Comparison of ENCODE assay signal across 7 cellular contexts in genomic region chr12:123603495-123603894, GRCh38. TPM values are rescaled to one million over a fixed set of nuclear protein-coding genes. Genes with fewer than 3 reads are reported as not detected.
DNase-seq lines count a peak whose midpoint lies in the region; TF ChIP-seq lines count a peak whose summit lies in the region.
"Not testable (repeated sequence)": the region's sequence is repeated elsewhere in the genome, so short reads cannot be mapped to it uniquely, and the experiment has no call there.

No MANE protein-coding gene starts in this region.

- H3K4me3 ChIP-seq in HUES48 (ENCODE audit: low read depth, low read length), result 0 out of 2 replicates have a peak overlapping the region, but pooled peaks have one; percentile 93
- H3K4me3 ChIP-seq in PC-9, hepatocyte: not testable (repeated sequence)

- BruUV-seq in Calu3 (replicated peaks; lab: Mats Ljungman, UMichigan); PC-9 (replicated peaks; lab: Mats Ljungman, UMichigan): not testable (repeated sequence)

- DNase-seq in Calu3; PC-9; activated CD4-positive, alpha-beta memory T cell treated with anti-CD3 and anti-CD28 coated beads for 36 hours; hepatocyte (ENCODE audit: low spot score); neural crest cell (ENCODE audit: low read depth, low spot score): not testable (repeated sequence)

- not testable (repeated sequence) for H4K20me1 ChIP-seq in PC-9 (ENCODE audit: insufficient read depth); hepatocyte (ENCODE audit: insufficient read depth, poor library complexity, severe bottlenecking)

- 88% methylated on average over 11 of the region's 11 CpGs for WGBS in hepatocyte (ENCODE audit: low lambda C conversion rate, missing lambda C conversion rate)

- H3K27me3 ChIP-seq in HUES48 (ENCODE audit: control insufficient read depth, insufficient read depth, low read length); PC-9 (ENCODE audit: insufficient read depth, low read depth); hepatocyte: not testable (repeated sequence)

- not testable (repeated sequence) for H3K9ac ChIP-seq in HUES48 (ENCODE audit: low read depth, low read length)

- CTCF ChIA-PET in Calu3 (lab: Charles Lee), result not testable (repeated sequence)
- CTCF ChIA-PET in PC-9 (lab: Charles Lee), result interaction anchor here (0.6 kb wide), 1 partner anchor 1213 kb away, joined by 3 read pairs; no protein-coding TSS in a partner anchor
- CTCF ChIA-PET in activated CD4-positive, alpha-beta memory T cell treated with anti-CD3 and anti-CD28 coated beads for 36 hours (lab: Charles Lee), result interaction anchor here (0.6 to 1.0 kb wide), 2 partner anchors 15 to 22 kb away, joined by 3 to 4 read pairs; no protein-coding TSS in a partner anchor

- not testable (repeated sequence) for TF ChIP-seq CTCF in Calu3 (IDR thresholded peaks at IDR 0.05; ENCODE audit: unreplicated experiment); PC-9 (conservative IDR thresholded peaks at IDR 0.05); hepatocyte (IDR thresholded peaks at IDR 0.05; ENCODE audit: poor library complexity); neural crest cell (conservative IDR thresholded peaks at IDR 0.05)

- not testable (repeated sequence) for H3K9me2 ChIP-seq in PC-9 (ENCODE audit: insufficient read depth); hepatocyte (replicated peaks; ENCODE audit: insufficient read depth)

- H3K4me2 ChIP-seq in PC-9, result peak overlapping the region; percentile 93; the same call in 1 of the 2 replicates
- H3K4me2 ChIP-seq in hepatocyte, result peak overlapping the region; percentile 96

- H2AFZ ChIP-seq in PC-9, hepatocyte: not testable (repeated sequence)

- H3K79me2 ChIP-seq in PC-9 (ENCODE audit: low read depth) (peaks cover 38% of the 10 kb centered on the region), hepatocyte (peaks cover 60% of the 10 kb centered on the region)

- H3K36me3 ChIP-seq in HUES48 (ENCODE audit: control insufficient read depth, insufficient read depth, low read length), result peaks cover 53% of the 10 kb centered on the region
- peaks cover 12% of the 10 kb centered on the region for H3K36me3 ChIP-seq in PC-9 (ENCODE audit: low read depth)
- H3K36me3 ChIP-seq in hepatocyte (replicated peaks; ENCODE audit: insufficient read depth, low read depth), result not testable (repeated sequence)

- peaks cover 19% of the 10 kb centered on the region for H3K4me1 Mint-ChIP-seq in Calu3 (ENCODE audit: low read depth, unreplicated experiment)
- H3K4me1 Mint-ChIP-seq in activated CD4-positive, alpha-beta memory T cell treated with anti-CD3 and anti-CD28 coated beads for 36 hours (ENCODE audit: low read depth), result peaks cover 31% of the 10 kb centered on the region
- peaks cover 30% of the 10 kb centered on the region for H3K4me1 Mint-ChIP-seq in activated naive CD8-positive, alpha-beta T cell (ENCODE audit: low read depth)
- peaks cover 23% of the 10 kb centered on the region for H3K4me1 Mint-ChIP-seq in neural crest cell

- intact Hi-C loops in Calu3 (cut with micrococcal nuclease; ENCODE audit: unreplicated experiment); activated CD4-positive, alpha-beta memory T cell treated with anti-CD3 and anti-CD28 coated beads for 36 hours (cut with micrococcal nuclease): not testable (repeated sequence)
- intact Hi-C loops in PC-9 (cut with micrococcal nuclease; ENCODE audit: unreplicated experiment), result loop anchor here (10.0 kb wide), 1 partner anchor 629 kb away; the partner anchor contains the start of gene OGFOD2

- not testable (repeated sequence) for H3K9me3 Mint-ChIP-seq in Calu3 (ENCODE audit: low read depth, unreplicated experiment); activated CD4-positive, alpha-beta memory T cell treated with anti-CD3 and anti-CD28 coated beads for 36 hours; activated naive CD8-positive, alpha-beta T cell (ENCODE audit: low read depth); neural crest cell

- peaks cover 14% of the 10 kb centered on the region; the same call in 1 of the 2 replicates for H3F3A ChIP-seq in PC-9 (ENCODE audit: insufficient read depth, low read depth)

- POLR2A ChIA-PET in PC-9 (lab: Charles Lee; ENCODE audit: unreplicated experiment), result not testable (repeated sequence)
- POLR2A ChIA-PET in activated CD4-positive, alpha-beta memory T cell treated with anti-CD3 and anti-CD28 coated beads for 36 hours (lab: Charles Lee), result interaction anchor here (1.6 kb wide), 1 partner anchor 109 kb away, joined by 6 read pairs; the partner anchor contains the start of gene ATP6V0A2

- H3K9me3 ChIP-seq in HUES48 (ENCODE audit: control insufficient read depth, insufficient read depth, low read length); PC-9 (ENCODE audit: insufficient read depth, low read depth); hepatocyte (ENCODE audit: low read depth): not testable (repeated sequence)

- H3K27me3 Mint-ChIP-seq in Calu3 (ENCODE audit: unreplicated experiment); activated CD4-positive, alpha-beta memory T cell treated with anti-CD3 and anti-CD28 coated beads for 36 hours; activated naive CD8-positive, alpha-beta T cell; neural crest cell (ENCODE audit: low read depth): not testable (repeated sequence)

- H3K36me3 Mint-ChIP-seq in Calu3 (ENCODE audit: insufficient read depth, unreplicated experiment) (peaks cover 56% of the 10 kb centered on the region), neural crest cell (ENCODE audit: low read depth) (peaks cover 13% of the 10 kb centered on the region)
- peaks cover 39% of the 10 kb centered on the region for H3K36me3 Mint-ChIP-seq in activated CD4-positive, alpha-beta memory T cell treated with anti-CD3 and anti-CD28 coated beads for 36 hours
- peaks cover 11% of the 10 kb centered on the region for H3K36me3 Mint-ChIP-seq in activated naive CD8-positive, alpha-beta T cell

- H3K4me3 Mint-ChIP-seq in Calu3 (ENCODE audit: low read depth, unreplicated experiment), result peak overlapping the region; percentile 90
- H3K4me3 Mint-ChIP-seq in activated CD4-positive, alpha-beta memory T cell treated with anti-CD3 and anti-CD28 coated beads for 36 hours, result peak overlapping the region; percentile 84
- H3K4me3 Mint-ChIP-seq in activated naive CD8-positive, alpha-beta T cell, result peak overlapping the region; percentile 98
- peak overlapping the region; percentile 92 for H3K4me3 Mint-ChIP-seq in neural crest cell

- H3K4me1 ChIP-seq in HUES48 (ENCODE audit: control insufficient read depth, insufficient read depth, low read length); PC-9 (replicated peaks; ENCODE audit: insufficient read depth); hepatocyte (ENCODE audit: insufficient read depth): not testable (repeated sequence)

- not testable (repeated sequence) for H3K27ac ChIP-seq in HUES48 (ENCODE audit: low read depth, low read length); PC-9; hepatocyte

- peak overlapping the region; percentile 59 for H3K27ac Mint-ChIP-seq in Calu3 (ENCODE audit: unreplicated experiment)
- not testable (repeated sequence) for H3K27ac Mint-ChIP-seq in activated CD4-positive, alpha-beta memory T cell treated with anti-CD3 and anti-CD28 coated beads for 36 hours; activated naive CD8-positive, alpha-beta T cell; neural crest cell (ENCODE audit: unreplicated experiment)

RNA-seq across cellular contexts. Expression of gene DDX55, which starts 1.6 kb away (rescaled TPM):
- total RNA-seq in Calu3 (2022) (52.7 TPM in 2 replicates), PC-9 (2021) (17.5 and 19.5 TPM in 2 replicates), hepatocyte (13.9 and 23.0 TPM in 2 replicates), neural crest cell (42.8 and 44.0 TPM in 2 replicates)
- total RNA-seq in activated CD4-positive, alpha-beta memory T cell treated with anti-CD3 and anti-CD28 coated beads for 36 hours, result 10 to 100 TPM; 44.0 to 45.1 TPM
- polyA plus RNA-seq in hepatocyte, result 17.9 and 21.7 TPM in 2 replicates

RNA-seq across cellular contexts. Expression of gene TMED2, which starts 19.1 kb away (rescaled TPM):
- total RNA-seq in Calu3 (2022) (459 and 461 TPM in 2 replicates), PC-9 (2021) (179 and 192 TPM in 2 replicates), hepatocyte (440 and 447 TPM in 2 replicates), neural crest cell (161 and 182 TPM in 2 replicates)
- total RNA-seq in activated CD4-positive, alpha-beta memory T cell treated with anti-CD3 and anti-CD28 coated beads for 36 hours, result 100 to 1,000 TPM; 150 to 161 TPM
- polyA plus RNA-seq in hepatocyte, result 385 and 399 TPM in 2 replicates

RNA-seq across cellular contexts. Expression of gene EIF2B1, which starts 30.0 kb away (rescaled TPM):
- 57.0 and 63.6 TPM in 2 replicates for total RNA-seq in Calu3 (2022)
- total RNA-seq in PC-9 (2021), result 43.8 and 47.3 TPM in 2 replicates
- total RNA-seq in activated CD4-positive, alpha-beta memory T cell treated with anti-CD3 and anti-CD28 coated beads for 36 hours, result 10 to 100 TPM; 51.7 to 61.9 TPM
- 35.0 and 48.1 TPM in 2 replicates for total RNA-seq in hepatocyte
- 33.2 and 43.8 TPM in 2 replicates for polyA plus RNA-seq in hepatocyte
- total RNA-seq in neural crest cell, result 57.8 and 63.8 TPM in 2 replicates

RNA-seq across cellular contexts. Expression of gene GTF2H3, which starts 30.1 kb away (rescaled TPM):
- total RNA-seq in Calu3 (2022), result 59.8 and 66.5 TPM in 2 replicates
- 30.3 and 42.9 TPM in 2 replicates for total RNA-seq in PC-9 (2021)
- 10 to 100 TPM; 57.2 to 58.4 TPM for total RNA-seq in activated CD4-positive, alpha-beta memory T cell treated with anti-CD3 and anti-CD28 coated beads for 36 hours
- total RNA-seq in hepatocyte, result 27.4 and 45.6 TPM in 2 replicates
- polyA plus RNA-seq in hepatocyte, result 9.0 and 13.5 TPM in 2 replicates
- 33.1 and 37.0 TPM in 2 replicates for total RNA-seq in neural crest cell
